ENCODE assay signal across 31 cellular contexts in genomic region chr11:23574149-23574548, GRCh38.
"Had no signal": no experiment of that assay in that cellular context is flagged by ENCODE, and none has a peak within 500 bp of the region (broad histone marks: within the 10 kb centered on the region; RNA-seq: fewer than 3 reads in every experiment).

No MANE protein-coding gene starts in this region.

- H3K9me3 ChIP-seq: esophagus muscularis mucosa, gastrocnemius medialis, heart left ventricle had no signal

- ATAC-seq: activated CD4-positive, alpha-beta T cell treated with anti-CD3 and anti-CD28 coated beads for 36 hours; activated naive CD4-positive, alpha-beta T cell treated with anti-CD3 and anti-CD28 coated beads, Interleukin-2, amount 50 U/mL, for 72 hours; activated T-cell treated with anti-CD3 and anti-CD28 coated beads, Interleukin-2, amount 50 U/mL, for 72 hours; effector memory CD8-positive, alpha-beta T cell; foreskin keratinocyte; gastrocnemius medialis; heart left ventricle; T-helper 17 cell had no signal

- H3K36me3 ChIP-seq: brain microvascular endothelial cell, esophagus muscularis mucosa, gastrocnemius medialis, heart left ventricle had no signal

- H3K4me3 ChIP-seq: esophagus muscularis mucosa, gastrocnemius medialis, heart left ventricle had no signal

- DNase-seq: activated CD4-positive, alpha-beta memory T cell treated with anti-CD3 and anti-CD28 coated beads, Interleukin-2, amount 10 ng/mL, durations not matched to agents 7 days and 5 days; activated CD4-positive, alpha-beta T cell treated with anti-CD3 and anti-CD28 coated beads for 36 hours; activated CD4-positive, alpha-beta T cell treated with anti-CD3 and anti-CD28 coated beads, Interleukin-2, amount 10 ng/mL, durations not matched to agents 7 days and 5 days; activated CD4-positive, alpha-beta T cell treated with anti-CD3 and anti-CD28 coated beads, Interleukin-2, amount 50 U/mL, for 4 hours; activated CD4-positive, CD25-positive, alpha-beta regulatory T cell; activated CD4-positive, CD25-positive, alpha-beta regulatory T cell treated with anti-CD3 and anti-CD28 coated beads, Interleukin-2, amount 50 U/mL, for 72 hours; activated CD8-positive, alpha-beta memory T cell treated with anti-CD3 and anti-CD28 coated beads, Interleukin-2, amount 50 U/mL, for 48 hours; activated gamma-delta T cell; activated naive CD4-positive, alpha-beta T cell; activated naive CD4-positive, alpha-beta T cell treated with anti-CD3 and anti-CD28 coated beads, Interleukin-2, amount 10 ng/mL, durations not matched to agents 7 days and 5 days; activated naive CD8-positive, alpha-beta T cell treated with anti-CD3 and anti-CD28 coated beads, Interleukin-2, amount 10 ng/mL, durations not matched to agents 7 days and 5 days; activated T-cell treated with anti-CD3 and anti-CD28 coated beads for 4 hours; activated T-cell treated with anti-CD3 and anti-CD28 coated beads, Interleukin-2, amount 50 U/mL, for 24 hours; activated T-cell treated with anti-CD3 and anti-CD28 coated beads, Interleukin-2, amount 50 U/mL, for 72 hours; amniotic stem cell; anterior cingulate cortex; cortex of kidney; dermis blood vessel endothelial cell; effector CD4-positive, alpha-beta T cell; effector memory CD8-positive, alpha-beta T cell; erythroblast; foreskin keratinocyte; gastrocnemius medialis; glutamatergic neuron; heart left ventricle; T-helper 1 cell; T-helper 17 cell; T1000 had no signal

- H3K27ac ChIP-seq: brain microvascular endothelial cell, esophagus muscularis mucosa, foreskin keratinocyte, gastrocnemius medialis, heart left ventricle had no signal

- H3K27me3 ChIP-seq: brain microvascular endothelial cell, esophagus muscularis mucosa, foreskin keratinocyte, gastrocnemius medialis, heart left ventricle had no signal
